1 cellular context compared by ENCODE assay signal in the genomic region with DNA sequence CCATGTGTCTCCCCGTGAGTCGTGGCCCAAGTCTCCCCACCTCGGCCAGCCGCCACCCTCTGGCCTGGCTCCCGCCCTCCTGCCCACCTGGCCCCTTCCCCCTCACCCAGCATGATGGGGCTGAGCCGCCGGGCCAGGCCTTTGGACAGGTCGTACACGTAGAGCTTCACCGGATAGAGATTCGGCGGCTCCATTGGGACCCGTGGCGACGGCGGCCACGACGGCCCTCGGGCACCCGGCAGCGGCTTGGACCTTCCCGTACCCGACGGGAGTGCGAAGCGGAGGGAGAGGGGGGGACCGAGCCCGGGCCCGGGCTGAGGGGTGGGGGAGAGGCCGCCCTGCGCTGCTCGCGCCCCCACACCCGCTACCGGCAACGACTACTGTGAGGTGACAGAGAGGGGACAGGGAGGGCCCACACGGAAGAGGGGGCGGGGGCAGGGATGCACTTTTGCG.
A peak's percentile ranks its signal among the peaks of the same experiment; 100 is the strongest.
TF ChIP-seq lines count a peak whose summit lies in the region.

A gene (minus strand): TSS at position 398 of the 453 bp plus-strand sequence. CDS start 204 bp downstream, at position 194.

TF ChIP-seq in WTC11, 78 proteins besides CTCF, POLR2A, EP300 and RAD21 (continued from another document and continues in another):
- TF ChIP-seq, protein P1, sequence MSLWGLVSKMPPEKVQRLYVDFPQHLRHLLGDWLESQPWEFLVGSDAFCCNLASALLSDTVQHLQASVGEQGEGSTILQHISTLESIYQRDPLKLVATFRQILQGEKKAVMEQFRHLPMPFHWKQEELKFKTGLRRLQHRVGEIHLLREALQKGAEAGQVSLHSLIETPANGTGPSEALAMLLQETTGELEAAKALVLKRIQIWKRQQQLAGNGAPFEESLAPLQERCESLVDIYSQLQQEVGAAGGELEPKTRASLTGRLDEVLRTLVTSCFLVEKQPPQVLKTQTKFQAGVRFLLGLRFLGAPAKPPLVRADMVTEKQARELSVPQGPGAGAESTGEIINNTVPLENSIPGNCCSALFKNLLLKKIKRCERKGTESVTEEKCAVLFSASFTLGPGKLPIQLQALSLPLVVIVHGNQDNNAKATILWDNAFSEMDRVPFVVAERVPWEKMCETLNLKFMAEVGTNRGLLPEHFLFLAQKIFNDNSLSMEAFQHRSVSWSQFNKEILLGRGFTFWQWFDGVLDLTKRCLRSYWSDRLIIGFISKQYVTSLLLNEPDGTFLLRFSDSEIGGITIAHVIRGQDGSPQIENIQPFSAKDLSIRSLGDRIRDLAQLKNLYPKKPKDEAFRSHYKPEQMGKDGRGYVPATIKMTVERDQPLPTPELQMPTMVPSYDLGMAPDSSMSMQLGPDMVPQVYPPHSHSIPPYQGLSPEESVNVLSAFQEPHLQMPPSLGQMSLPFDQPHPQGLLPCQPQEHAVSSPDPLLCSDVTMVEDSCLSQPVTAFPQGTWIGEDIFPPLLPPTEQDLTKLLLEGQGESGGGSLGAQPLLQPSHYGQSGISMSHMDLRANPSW (CRISPR knock-in tag; conservative IDR thresholded peaks at IDR 0.05; ENCODE audit: low read depth), result no peak
- TF ChIP-seq CREM (CRISPR knock-in tag; IDR thresholded peaks at IDR 0.05) (no peak), FOXK1 (CRISPR knock-in tag; IDR thresholded peaks at IDR 0.05) (no peak), PRRX2 (CRISPR knock-in tag; IDR thresholded peaks at IDR 0.05) (no peak), MYBL2 (CRISPR knock-in tag; IDR thresholded peaks at IDR 0.05) (peak; percentile 1; the same call in 1 of the 2 replicates), NFYB (CRISPR knock-in tag; conservative IDR thresholded peaks at IDR 0.05; ENCODE audit: low read depth) (no peak), ZNF423 (CRISPR knock-in tag; IDR thresholded peaks at IDR 0.05) (no peak), ZNF232 (CRISPR knock-in tag; IDR thresholded peaks at IDR 0.05) (0 out of 2 replicates have a peak, but pooled peaks have one; percentile 74), CBFB (CRISPR knock-in tag; IDR thresholded peaks at IDR 0.05; ENCODE audit: low read depth) (no peak), ZNF416 (CRISPR knock-in tag; IDR thresholded peaks at IDR 0.05) (no peak), ZNF396 (CRISPR knock-in tag; IDR thresholded peaks at IDR 0.05; ENCODE audit: borderline replicate concordance) (no peak), TP53 (CRISPR knock-in tag; IDR thresholded peaks at IDR 0.05) (peak; percentile 77; the same call in 1 of the 2 replicates), ZNF317 (CRISPR knock-in tag; IDR thresholded peaks at IDR 0.05; ENCODE audit: borderline replicate concordance, low read depth) (no peak), TEAD4 (CRISPR knock-in tag; IDR thresholded peaks at IDR 0.05) (no peak), ESRRA (CRISPR knock-in tag; IDR thresholded peaks at IDR 0.05; ENCODE audit: borderline replicate concordance) (no peak), ZNF671 (CRISPR knock-in tag; IDR thresholded peaks at IDR 0.05) (no peak), EMX1 (CRISPR knock-in tag; IDR thresholded peaks at IDR 0.05) (no peak)
- TF ChIP-seq, protein P2, sequence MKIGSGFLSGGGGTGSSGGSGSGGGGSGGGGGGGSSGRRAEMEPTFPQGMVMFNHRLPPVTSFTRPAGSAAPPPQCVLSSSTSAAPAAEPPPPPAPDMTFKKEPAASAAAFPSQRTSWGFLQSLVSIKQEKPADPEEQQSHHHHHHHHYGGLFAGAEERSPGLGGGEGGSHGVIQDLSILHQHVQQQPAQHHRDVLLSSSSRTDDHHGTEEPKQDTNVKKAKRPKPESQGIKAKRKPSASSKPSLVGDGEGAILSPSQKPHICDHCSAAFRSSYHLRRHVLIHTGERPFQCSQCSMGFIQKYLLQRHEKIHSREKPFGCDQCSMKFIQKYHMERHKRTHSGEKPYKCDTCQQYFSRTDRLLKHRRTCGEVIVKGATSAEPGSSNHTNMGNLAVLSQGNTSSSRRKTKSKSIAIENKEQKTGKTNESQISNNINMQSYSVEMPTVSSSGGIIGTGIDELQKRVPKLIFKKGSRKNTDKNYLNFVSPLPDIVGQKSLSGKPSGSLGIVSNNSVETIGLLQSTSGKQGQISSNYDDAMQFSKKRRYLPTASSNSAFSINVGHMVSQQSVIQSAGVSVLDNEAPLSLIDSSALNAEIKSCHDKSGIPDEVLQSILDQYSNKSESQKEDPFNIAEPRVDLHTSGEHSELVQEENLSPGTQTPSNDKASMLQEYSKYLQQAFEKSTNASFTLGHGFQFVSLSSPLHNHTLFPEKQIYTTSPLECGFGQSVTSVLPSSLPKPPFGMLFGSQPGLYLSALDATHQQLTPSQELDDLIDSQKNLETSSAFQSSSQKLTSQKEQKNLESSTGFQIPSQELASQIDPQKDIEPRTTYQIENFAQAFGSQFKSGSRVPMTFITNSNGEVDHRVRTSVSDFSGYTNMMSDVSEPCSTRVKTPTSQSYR (CRISPR knock-in tag; IDR thresholded peaks at IDR 0.05), result peak; percentile 84
- TF ChIP-seq, protein P3, sequence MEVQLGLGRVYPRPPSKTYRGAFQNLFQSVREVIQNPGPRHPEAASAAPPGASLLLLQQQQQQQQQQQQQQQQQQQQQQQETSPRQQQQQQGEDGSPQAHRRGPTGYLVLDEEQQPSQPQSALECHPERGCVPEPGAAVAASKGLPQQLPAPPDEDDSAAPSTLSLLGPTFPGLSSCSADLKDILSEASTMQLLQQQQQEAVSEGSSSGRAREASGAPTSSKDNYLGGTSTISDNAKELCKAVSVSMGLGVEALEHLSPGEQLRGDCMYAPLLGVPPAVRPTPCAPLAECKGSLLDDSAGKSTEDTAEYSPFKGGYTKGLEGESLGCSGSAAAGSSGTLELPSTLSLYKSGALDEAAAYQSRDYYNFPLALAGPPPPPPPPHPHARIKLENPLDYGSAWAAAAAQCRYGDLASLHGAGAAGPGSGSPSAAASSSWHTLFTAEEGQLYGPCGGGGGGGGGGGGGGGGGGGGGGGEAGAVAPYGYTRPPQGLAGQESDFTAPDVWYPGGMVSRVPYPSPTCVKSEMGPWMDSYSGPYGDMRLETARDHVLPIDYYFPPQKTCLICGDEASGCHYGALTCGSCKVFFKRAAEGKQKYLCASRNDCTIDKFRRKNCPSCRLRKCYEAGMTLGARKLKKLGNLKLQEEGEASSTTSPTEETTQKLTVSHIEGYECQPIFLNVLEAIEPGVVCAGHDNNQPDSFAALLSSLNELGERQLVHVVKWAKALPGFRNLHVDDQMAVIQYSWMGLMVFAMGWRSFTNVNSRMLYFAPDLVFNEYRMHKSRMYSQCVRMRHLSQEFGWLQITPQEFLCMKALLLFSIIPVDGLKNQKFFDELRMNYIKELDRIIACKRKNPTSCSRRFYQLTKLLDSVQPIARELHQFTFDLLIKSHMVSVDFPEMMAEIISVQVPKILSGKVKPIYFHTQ (CRISPR knock-in tag; IDR thresholded peaks at IDR 0.05), result no peak
- TF ChIP-seq, protein P4, sequence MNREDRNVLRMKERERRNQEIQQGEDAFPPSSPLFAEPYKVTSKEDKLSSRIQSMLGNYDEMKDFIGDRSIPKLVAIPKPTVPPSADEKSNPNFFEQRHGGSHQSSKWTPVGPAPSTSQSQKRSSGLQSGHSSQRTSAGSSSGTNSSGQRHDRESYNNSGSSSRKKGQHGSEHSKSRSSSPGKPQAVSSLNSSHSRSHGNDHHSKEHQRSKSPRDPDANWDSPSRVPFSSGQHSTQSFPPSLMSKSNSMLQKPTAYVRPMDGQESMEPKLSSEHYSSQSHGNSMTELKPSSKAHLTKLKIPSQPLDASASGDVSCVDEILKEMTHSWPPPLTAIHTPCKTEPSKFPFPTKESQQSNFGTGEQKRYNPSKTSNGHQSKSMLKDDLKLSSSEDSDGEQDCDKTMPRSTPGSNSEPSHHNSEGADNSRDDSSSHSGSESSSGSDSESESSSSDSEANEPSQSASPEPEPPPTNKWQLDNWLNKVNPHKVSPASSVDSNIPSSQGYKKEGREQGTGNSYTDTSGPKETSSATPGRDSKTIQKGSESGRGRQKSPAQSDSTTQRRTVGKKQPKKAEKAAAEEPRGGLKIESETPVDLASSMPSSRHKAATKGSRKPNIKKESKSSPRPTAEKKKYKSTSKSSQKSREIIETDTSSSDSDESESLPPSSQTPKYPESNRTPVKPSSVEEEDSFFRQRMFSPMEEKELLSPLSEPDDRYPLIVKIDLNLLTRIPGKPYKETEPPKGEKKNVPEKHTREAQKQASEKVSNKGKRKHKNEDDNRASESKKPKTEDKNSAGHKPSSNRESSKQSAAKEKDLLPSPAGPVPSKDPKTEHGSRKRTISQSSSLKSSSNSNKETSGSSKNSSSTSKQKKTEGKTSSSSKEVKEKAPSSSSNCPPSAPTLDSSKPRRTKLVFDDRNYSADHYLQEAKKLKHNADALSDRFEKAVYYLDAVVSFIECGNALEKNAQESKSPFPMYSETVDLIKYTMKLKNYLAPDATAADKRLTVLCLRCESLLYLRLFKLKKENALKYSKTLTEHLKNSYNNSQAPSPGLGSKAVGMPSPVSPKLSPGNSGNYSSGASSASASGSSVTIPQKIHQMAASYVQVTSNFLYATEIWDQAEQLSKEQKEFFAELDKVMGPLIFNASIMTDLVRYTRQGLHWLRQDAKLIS (CRISPR knock-in tag; IDR thresholded peaks at IDR 0.05; ENCODE audit: borderline replicate concordance), result no peak
- TF ChIP-seq, protein P5, sequence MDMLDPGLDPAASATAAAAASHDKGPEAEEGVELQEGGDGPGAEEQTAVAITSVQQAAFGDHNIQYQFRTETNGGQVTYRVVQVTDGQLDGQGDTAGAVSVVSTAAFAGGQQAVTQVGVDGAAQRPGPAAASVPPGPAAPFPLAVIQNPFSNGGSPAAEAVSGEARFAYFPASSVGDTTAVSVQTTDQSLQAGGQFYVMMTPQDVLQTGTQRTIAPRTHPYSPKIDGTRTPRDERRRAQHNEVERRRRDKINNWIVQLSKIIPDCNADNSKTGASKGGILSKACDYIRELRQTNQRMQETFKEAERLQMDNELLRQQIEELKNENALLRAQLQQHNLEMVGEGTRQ (CRISPR knock-in tag; IDR thresholded peaks at IDR 0.05), result peak; percentile 18; the same call in 1 of the 2 replicates
- TF ChIP-seq, protein P6, sequence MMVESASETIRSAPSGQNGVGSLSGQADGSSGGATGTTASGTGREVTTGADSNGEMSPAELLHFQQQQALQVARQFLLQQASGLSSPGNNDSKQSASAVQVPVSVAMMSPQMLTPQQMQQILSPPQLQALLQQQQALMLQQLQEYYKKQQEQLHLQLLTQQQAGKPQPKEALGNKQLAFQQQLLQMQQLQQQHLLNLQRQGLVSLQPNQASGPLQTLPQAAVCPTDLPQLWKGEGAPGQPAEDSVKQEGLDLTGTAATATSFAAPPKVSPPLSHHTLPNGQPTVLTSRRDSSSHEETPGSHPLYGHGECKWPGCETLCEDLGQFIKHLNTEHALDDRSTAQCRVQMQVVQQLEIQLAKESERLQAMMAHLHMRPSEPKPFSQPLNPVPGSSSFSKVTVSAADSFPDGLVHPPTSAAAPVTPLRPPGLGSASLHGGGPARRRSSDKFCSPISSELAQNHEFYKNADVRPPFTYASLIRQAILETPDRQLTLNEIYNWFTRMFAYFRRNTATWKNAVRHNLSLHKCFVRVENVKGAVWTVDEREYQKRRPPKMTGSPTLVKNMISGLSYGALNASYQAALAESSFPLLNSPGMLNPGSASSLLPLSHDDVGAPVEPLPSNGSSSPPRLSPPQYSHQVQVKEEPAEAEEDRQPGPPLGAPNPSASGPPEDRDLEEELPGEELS (CRISPR knock-in tag; IDR thresholded peaks at IDR 0.05), result no peak
- TF ChIP-seq, protein P7, sequence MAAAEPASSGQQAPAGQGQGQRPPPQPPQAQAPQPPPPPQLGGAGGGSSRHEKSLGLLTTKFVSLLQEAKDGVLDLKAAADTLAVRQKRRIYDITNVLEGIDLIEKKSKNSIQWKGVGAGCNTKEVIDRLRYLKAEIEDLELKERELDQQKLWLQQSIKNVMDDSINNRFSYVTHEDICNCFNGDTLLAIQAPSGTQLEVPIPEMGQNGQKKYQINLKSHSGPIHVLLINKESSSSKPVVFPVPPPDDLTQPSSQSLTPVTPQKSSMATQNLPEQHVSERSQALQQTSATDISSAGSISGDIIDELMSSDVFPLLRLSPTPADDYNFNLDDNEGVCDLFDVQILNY (CRISPR knock-in tag; IDR thresholded peaks at IDR 0.05), result no peak
- TF ChIP-seq, protein P8, sequence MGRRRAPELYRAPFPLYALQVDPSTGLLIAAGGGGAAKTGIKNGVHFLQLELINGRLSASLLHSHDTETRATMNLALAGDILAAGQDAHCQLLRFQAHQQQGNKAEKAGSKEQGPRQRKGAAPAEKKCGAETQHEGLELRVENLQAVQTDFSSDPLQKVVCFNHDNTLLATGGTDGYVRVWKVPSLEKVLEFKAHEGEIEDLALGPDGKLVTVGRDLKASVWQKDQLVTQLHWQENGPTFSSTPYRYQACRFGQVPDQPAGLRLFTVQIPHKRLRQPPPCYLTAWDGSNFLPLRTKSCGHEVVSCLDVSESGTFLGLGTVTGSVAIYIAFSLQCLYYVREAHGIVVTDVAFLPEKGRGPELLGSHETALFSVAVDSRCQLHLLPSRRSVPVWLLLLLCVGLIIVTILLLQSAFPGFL (CRISPR knock-in tag; IDR thresholded peaks at IDR 0.05; ENCODE audit: borderline replicate concordance), result no peak
- TF ChIP-seq, protein P9, sequence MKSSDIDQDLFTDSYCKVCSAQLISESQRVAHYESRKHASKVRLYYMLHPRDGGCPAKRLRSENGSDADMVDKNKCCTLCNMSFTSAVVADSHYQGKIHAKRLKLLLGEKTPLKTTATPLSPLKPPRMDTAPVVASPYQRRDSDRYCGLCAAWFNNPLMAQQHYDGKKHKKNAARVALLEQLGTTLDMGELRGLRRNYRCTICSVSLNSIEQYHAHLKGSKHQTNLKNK (CRISPR knock-in tag; IDR thresholded peaks at IDR 0.05), result no peak
- TF ChIP-seq, protein P10, sequence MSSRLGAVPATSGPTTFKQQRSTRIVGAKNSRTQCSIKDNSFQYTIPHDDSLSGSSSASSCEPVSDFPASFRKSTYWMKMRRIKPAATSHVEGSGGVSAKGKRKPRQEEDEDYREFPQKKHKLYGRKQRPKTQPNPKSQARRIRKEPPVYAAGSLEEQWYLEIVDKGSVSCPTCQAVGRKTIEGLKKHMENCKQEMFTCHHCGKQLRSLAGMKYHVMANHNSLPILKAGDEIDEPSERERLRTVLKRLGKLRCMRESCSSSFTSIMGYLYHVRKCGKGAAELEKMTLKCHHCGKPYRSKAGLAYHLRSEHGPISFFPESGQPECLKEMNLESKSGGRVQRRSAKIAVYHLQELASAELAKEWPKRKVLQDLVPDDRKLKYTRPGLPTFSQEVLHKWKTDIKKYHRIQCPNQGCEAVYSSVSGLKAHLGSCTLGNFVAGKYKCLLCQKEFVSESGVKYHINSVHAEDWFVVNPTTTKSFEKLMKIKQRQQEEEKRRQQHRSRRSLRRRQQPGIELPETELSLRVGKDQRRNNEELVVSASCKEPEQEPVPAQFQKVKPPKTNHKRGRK (CRISPR knock-in tag; IDR thresholded peaks at IDR 0.05; ENCODE audit: borderline replicate concordance), result no peak
